In genomic region chr10:92693534-92693893, GRCh38 we compare ENCODE assay signal across 22 cellular contexts.
"Had no signal": no experiment of that assay in that cellular context is flagged by ENCODE, and none has a peak within 500 bp of the region (broad histone marks: within the 10 kb centered on the region; RNA-seq: fewer than 3 reads in every experiment).

No MANE protein-coding gene starts in this region.

- H3K27me3 ChIP-seq: adrenal gland, ascending aorta, brain microvascular endothelial cell had no signal

- H3K27ac ChIP-seq: ascending aorta, brain microvascular endothelial cell, psoas muscle, right atrium auricular region, tibial artery, WERI-Rb-1 had no signal

- H3K9me3 ChIP-seq: adrenal gland, ascending aorta, psoas muscle had no signal

- H3K4me3 ChIP-seq: ascending aorta, lung, right atrium auricular region, tibial artery had no signal

- H3K36me3 ChIP-seq: ascending aorta, brain microvascular endothelial cell, right atrium auricular region, tibial artery had no signal

- H3K4me1 ChIP-seq: ascending aorta had no signal

- ATAC-seq: activated CD4-positive, alpha-beta T cell treated with anti-CD3 and anti-CD28 coated beads for 36 hours; activated naive CD4-positive, alpha-beta T cell treated with anti-CD3 and anti-CD28 coated beads, Interleukin-2, amount 50 U/mL, for 72 hours; activated T-helper 17 cell treated with anti-CD3 and anti-CD28 coated beads, Interleukin-2, amount 50 U/mL, for 72 hours; left lobe of liver; naive thymus-derived CD8-positive, alpha-beta T cell; psoas muscle had no signal

- DNase-seq: activated CD4-positive, alpha-beta T cell treated with anti-CD3 and anti-CD28 coated beads for 36 hours; activated CD4-positive, alpha-beta T cell treated with anti-CD3 and anti-CD28 coated beads, Interleukin-2, amount 50 U/mL, for 4 hours; activated CD8-positive, alpha-beta memory T cell treated with anti-CD3 and anti-CD28 coated beads for 24 hours; activated CD8-positive, alpha-beta memory T cell treated with anti-CD3 and anti-CD28 coated beads, Interleukin-2, amount 50 U/mL, for 4 hours; activated T-cell treated with anti-CD3 and anti-CD28 coated beads, Interleukin-2, amount 50 U/mL, for 24 hours; adrenal gland; brain microvascular endothelial cell; central memory CD4-positive, alpha-beta T cell; dorsolateral prefrontal cortex; immature natural killer cell; naive thymus-derived CD8-positive, alpha-beta T cell; psoas muscle; stimulated activated CD4-positive, alpha-beta T cell treated with anti-CD3 and anti-CD28 coated beads, Interleukin-4, amount 100 ng/mL, for 24 hours; substantia nigra; tibial artery; WERI-Rb-1 had no signal
